Comparison of ENCODE assay signal across 27 cellular contexts in genomic region chr10:113293167-113293566, GRCh38.
"Had no signal": no experiment of that assay in that cellular context is flagged by ENCODE, and none has a peak within 500 bp of the region (broad histone marks: within the 10 kb centered on the region; RNA-seq: fewer than 3 reads in every experiment).

No MANE protein-coding gene starts in this region.

- H3K27me3 Mint-ChIP-seq: activated naive CD8-positive, alpha-beta T cell; activated naive CD8-positive, alpha-beta T cell treated with anti-CD3 and anti-CD28 coated beads, Interleukin-2, amount 50 U/mL, for 24 hours; brain had no signal

- H3K9me3 ChIP-seq: SJCRH30 had no signal

- H3K36me3 ChIP-seq: SJCRH30, WERI-Rb-1 had no signal

- H3K27ac ChIP-seq: SJCRH30, SK-N-MC, WERI-Rb-1 had no signal

- H3K4me3 ChIP-seq: K562, SJCRH30, SK-N-MC had no signal

- H3K4me1 ChIP-seq: SJCRH30 had no signal

- H3K27ac Mint-ChIP-seq: activated CD4-positive, alpha-beta T cell treated with anti-CD3 and anti-CD28 coated beads, Interleukin-2, amount 10 ng/mL, durations not matched to agents 24 days and 14 days; activated naive CD4-positive, alpha-beta T cell treated with anti-CD3 and anti-CD28 coated beads, Interleukin-2, amount 10 ng/mL, durations not matched to agents 7 days and 5 days; activated naive CD8-positive, alpha-beta T cell; activated naive CD8-positive, alpha-beta T cell treated with anti-CD3 and anti-CD28 coated beads, Interleukin-2, amount 50 U/mL, for 24 hours; brain had no signal

- H3K4me1 Mint-ChIP-seq: activated CD4-positive, alpha-beta T cell treated with anti-CD3 and anti-CD28 coated beads, Interleukin-2, amount 10 ng/mL, durations not matched to agents 24 days and 14 days; activated naive CD4-positive, alpha-beta T cell treated with anti-CD3 and anti-CD28 coated beads, Interleukin-2, amount 10 ng/mL, durations not matched to agents 7 days and 5 days; activated naive CD8-positive, alpha-beta T cell treated with anti-CD3 and anti-CD28 coated beads, Interleukin-2, amount 50 U/mL, for 24 hours had no signal

- H3K27me3 ChIP-seq: SJCRH30 had no signal

- H3K9me3 Mint-ChIP-seq: activated CD4-positive, alpha-beta T cell treated with anti-CD3 and anti-CD28 coated beads, Interleukin-2, amount 10 ng/mL, durations not matched to agents 24 days and 14 days; activated naive CD4-positive, alpha-beta T cell treated with anti-CD3 and anti-CD28 coated beads, Interleukin-2, amount 10 ng/mL, durations not matched to agents 7 days and 5 days; activated naive CD8-positive, alpha-beta T cell treated with anti-CD3 and anti-CD28 coated beads, Interleukin-2, amount 50 U/mL, for 24 hours had no signal

- H3K4me3 Mint-ChIP-seq: activated CD4-positive, alpha-beta T cell treated with anti-CD3 and anti-CD28 coated beads, Interleukin-2, amount 10 ng/mL, durations not matched to agents 24 days and 14 days; activated naive CD4-positive, alpha-beta T cell treated with anti-CD3 and anti-CD28 coated beads, Interleukin-2, amount 10 ng/mL, durations not matched to agents 7 days and 5 days; activated naive CD8-positive, alpha-beta T cell; activated naive CD8-positive, alpha-beta T cell treated with anti-CD3 and anti-CD28 coated beads, Interleukin-2, amount 50 U/mL, for 24 hours; brain had no signal

- DNase-seq: activated CD4-positive, alpha-beta T cell treated with anti-CD3 and anti-CD28 coated beads, Interleukin-2, amount 10 ng/mL, durations not matched to agents 24 days and 14 days; activated CD4-positive, alpha-beta T cell treated with anti-CD3 and anti-CD28 coated beads, Interleukin-2, amount 50 U/mL, for 48 hours; activated CD4-positive, CD25-positive, alpha-beta regulatory T cell; activated CD8-positive, alpha-beta memory T cell treated with anti-CD3 and anti-CD28 coated beads, Interleukin-2, amount 50 U/mL, for 48 hours; activated effector memory CD4-positive, alpha-beta T cell treated with Interleukin-2 at 50 U/mL for 16 hours; activated naive CD4-positive, alpha-beta T cell treated with anti-CD3 and anti-CD28 coated beads, Interleukin-2, amount 10 ng/mL, durations not matched to agents 7 days and 5 days; activated naive CD8-positive, alpha-beta T cell treated with anti-CD3 and anti-CD28 coated beads, Interleukin-2, amount 50 U/mL, for 24 hours; activated T-cell treated with anti-CD3 and anti-CD28 coated beads, Interleukin-2, amount 50 U/mL, for 48 hours; anterior cingulate cortex; central memory CD4-positive, alpha-beta T cell; NCI-H1105; NCI-H1417 treated with DMSO at 0.1 percent for 48 hours; NCI-H187 treated with DMSO at 0.1 percent for 48 hours; NCI-H2081; NCI-H2171 treated with DMSO at 0.1 percent for 48 hours; NCI-H345; NCI-H524 treated with DMSO at 0.1 percent for 48 hours; NCI-H748 treated with DMSO at 0.1 percent for 48 hours; SHP77; SJCRH30; T1000; WERI-Rb-1 had no signal

- ATAC-seq: activated naive CD8-positive, alpha-beta T cell treated with anti-CD3 and anti-CD28 coated beads, Interleukin-2, amount 50 U/mL, for 24 hours; K562; Panc1 had no signal

- H3K36me3 Mint-ChIP-seq: activated naive CD4-positive, alpha-beta T cell treated with anti-CD3 and anti-CD28 coated beads, Interleukin-2, amount 10 ng/mL, durations not matched to agents 7 days and 5 days; activated naive CD8-positive, alpha-beta T cell; brain had no signal
